Comparison of ENCODE assay signal across 1 cellular context in genomic region chr11:93861808-93862207, GRCh38.
TF ChIP-seq lines count a peak whose summit lies in the region.

No MANE protein-coding gene starts in this region.

TF ChIP-seq in K562, 482 proteins besides CTCF, POLR2A, EP300 and RAD21 (continues in another document):
- TF ChIP-seq CBFA2T3 (IDR thresholded peaks at IDR 0.05) (peak; percentile 30; the same call in 1 of the 2 replicates), ZNF507 (tag; conservative IDR thresholded peaks at IDR 0.05) (no peak), KDM5B (IDR thresholded peaks at IDR 0.05; ENCODE audit: insufficient replicate concordance, low read depth, low read length) (no peak), CGGBP1 (CRISPR knock-in tag; IDR thresholded peaks at IDR 0.05) (no peak), ZNF134 (CRISPR knock-in tag; conservative IDR thresholded peaks at IDR 0.05) (no peak), HDAC1 (IDR thresholded peaks at IDR 0.05) (no peak), TCF7L2 (IDR thresholded peaks at IDR 0.05; ENCODE audit: low read depth, low read length) (no peak), DEAF1 (CRISPR knock-in tag; IDR thresholded peaks at IDR 0.05) (no peak), JUND (IDR thresholded peaks at IDR 0.05; ENCODE audit: borderline replicate concordance, low read depth, low read length) (no peak), JUND (tag; IDR thresholded peaks at IDR 0.05; ENCODE audit: borderline replicate concordance, low read depth, low read length) (no peak), ZNF609 (CRISPR knock-in tag; IDR thresholded peaks at IDR 0.05; ENCODE audit: borderline replicate concordance) (no peak), POLR2AphosphoS2 (IDR thresholded peaks at IDR 0.05; ENCODE audit: low read length) (no peak), ETS1 (conservative IDR thresholded peaks at IDR 0.05; ENCODE audit: control insufficient read depth, low read depth, low read length) (no peak), ZNF431 (CRISPR knock-in tag; IDR thresholded peaks at IDR 0.05) (peak; percentile 77; the same call in 1 of the 2 replicates), ERF (CRISPR knock-in tag; IDR thresholded peaks at IDR 0.05) (no peak), ZNF41 (CRISPR knock-in tag; conservative IDR thresholded peaks at IDR 0.05) (no peak), EP400 (IDR thresholded peaks at IDR 0.05) (peak; percentile 28; the same call in 1 of the 2 replicates), MTA3 (IDR thresholded peaks at IDR 0.05; ENCODE audit: borderline replicate concordance) (no peak), YY1 (IDR thresholded peaks at IDR 0.05; ENCODE audit: borderline replicate concordance in 1 of 3, control insufficient read depth in 1 of 3, extremely low read depth in 1 of 3, insufficient read depth in 3 of 3, insufficient read length in 1 of 3, insufficient replicate concordance in 2 of 3, low read depth in 1 of 3, low read length in 2 of 3) (no peak), SRSF1 (IDR thresholded peaks at IDR 0.05; ENCODE audit: low read depth, low read length) (no peak), RBBP5 (IDR thresholded peaks at IDR 0.05; ENCODE audit: borderline replicate concordance, insufficient read depth, low read length, poor library complexity, severe bottlenecking) (no peak), GABPA (tag; conservative IDR thresholded peaks at IDR 0.05; ENCODE audit: low read depth) (peak; percentile 47; the same call in 1 of the 2 replicates), PRPF4 (IDR thresholded peaks at IDR 0.05; ENCODE audit: insufficient read depth, low read depth, low read length, poor library complexity, severe bottlenecking) (no peak), SIN3A (IDR thresholded peaks at IDR 0.05; ENCODE audit: borderline replicate concordance in 2 of 2, control insufficient read depth in 1 of 2, low read depth in 2 of 2, low read length in 2 of 2) (no peak), ZNF583 (CRISPR knock-in tag; IDR thresholded peaks at IDR 0.05) (no peak), KAT7 (CRISPR knock-in tag; IDR thresholded peaks at IDR 0.05; ENCODE audit: borderline replicate concordance) (no peak), L3MBTL2 (IDR thresholded peaks at IDR 0.05) (peak; percentile 66; the same call in 1 of the 2 replicates), HEY1 (CRISPR knock-in tag; IDR thresholded peaks at IDR 0.05; ENCODE audit: borderline replicate concordance) (no peak), ILF3 (IDR thresholded peaks at IDR 0.05; ENCODE audit: borderline replicate concordance) (no peak), ZNF589 (CRISPR knock-in tag; IDR thresholded peaks at IDR 0.05; ENCODE audit: low read depth) (peak; percentile 45; the same call in 1 of the 2 replicates), TBP (optimal IDR thresholded peaks at IDR 0.05; ENCODE audit: low read depth, low read length) (no peak), GTF2F1 (IDR thresholded peaks at IDR 0.05; ENCODE audit: low read depth, low read length) (no peak), ZMIZ1 (IDR thresholded peaks at IDR 0.05; ENCODE audit: low read depth in 2 of 2, low read length in 2 of 2) (no peak), BDP1 (IDR thresholded peaks at IDR 0.05; ENCODE audit: insufficient read depth, insufficient read length) (no peak), MXD1 (CRISPR knock-in tag; IDR thresholded peaks at IDR 0.05; ENCODE audit: borderline replicate concordance, poor library complexity, severe bottlenecking) (no peak), HNRNPH1 (optimal IDR thresholded peaks at IDR 0.05; ENCODE audit: low read depth, low read length) (no peak), MCM3 (IDR thresholded peaks at IDR 0.05) (no peak), DDX20 (tag; IDR thresholded peaks at IDR 0.05; ENCODE audit: low read depth) (no peak), OTX1 (CRISPR knock-in tag; IDR thresholded peaks at IDR 0.05) (no peak), ELF1 (tag; IDR thresholded peaks at IDR 0.05) (0 out of 2 replicates have a peak, but pooled peaks have one; percentile 24), ASH1L (IDR thresholded peaks at IDR 0.05; ENCODE audit: borderline replicate concordance, low read depth, partially characterized antibody) (no peak), FOXM1 (IDR thresholded peaks at IDR 0.05; ENCODE audit: low read depth) (no peak), FOXM1 (CRISPR knock-in tag; IDR thresholded peaks at IDR 0.05; ENCODE audit: low read depth) (no peak), CC2D1A (IDR thresholded peaks at IDR 0.05) (no peak), ZNF395 (CRISPR knock-in tag; IDR thresholded peaks at IDR 0.05) (no peak), E2F6 (IDR thresholded peaks at IDR 0.05; ENCODE audit: borderline replicate concordance in 1 of 2, extremely low read depth in 1 of 2, insufficient read depth in 1 of 2, insufficient read length in 1 of 2, low read depth in 1 of 2, low read length in 1 of 2, poor library complexity in 1 of 2, severe bottlenecking in 1 of 2) (no peak), THRAP3 (IDR thresholded peaks at IDR 0.05; ENCODE audit: borderline replicate concordance) (no peak), ZNF655 (CRISPR knock-in tag; IDR thresholded peaks at IDR 0.05) (no peak)
